ENCODE assay signal across 3 cellular contexts in genomic region chr1:99696616-99697015, GRCh38.
A peak's percentile ranks its signal among the peaks of the same experiment; 100 is the strongest.
TF ChIP-seq lines count a peak whose summit lies in the region.

No MANE protein-coding gene starts in this region.

TF ChIP-seq in A549, 52 proteins besides CTCF, POLR2A, EP300 and RAD21 (continued from another document):
- TF ChIP-seq, protein P1, sequence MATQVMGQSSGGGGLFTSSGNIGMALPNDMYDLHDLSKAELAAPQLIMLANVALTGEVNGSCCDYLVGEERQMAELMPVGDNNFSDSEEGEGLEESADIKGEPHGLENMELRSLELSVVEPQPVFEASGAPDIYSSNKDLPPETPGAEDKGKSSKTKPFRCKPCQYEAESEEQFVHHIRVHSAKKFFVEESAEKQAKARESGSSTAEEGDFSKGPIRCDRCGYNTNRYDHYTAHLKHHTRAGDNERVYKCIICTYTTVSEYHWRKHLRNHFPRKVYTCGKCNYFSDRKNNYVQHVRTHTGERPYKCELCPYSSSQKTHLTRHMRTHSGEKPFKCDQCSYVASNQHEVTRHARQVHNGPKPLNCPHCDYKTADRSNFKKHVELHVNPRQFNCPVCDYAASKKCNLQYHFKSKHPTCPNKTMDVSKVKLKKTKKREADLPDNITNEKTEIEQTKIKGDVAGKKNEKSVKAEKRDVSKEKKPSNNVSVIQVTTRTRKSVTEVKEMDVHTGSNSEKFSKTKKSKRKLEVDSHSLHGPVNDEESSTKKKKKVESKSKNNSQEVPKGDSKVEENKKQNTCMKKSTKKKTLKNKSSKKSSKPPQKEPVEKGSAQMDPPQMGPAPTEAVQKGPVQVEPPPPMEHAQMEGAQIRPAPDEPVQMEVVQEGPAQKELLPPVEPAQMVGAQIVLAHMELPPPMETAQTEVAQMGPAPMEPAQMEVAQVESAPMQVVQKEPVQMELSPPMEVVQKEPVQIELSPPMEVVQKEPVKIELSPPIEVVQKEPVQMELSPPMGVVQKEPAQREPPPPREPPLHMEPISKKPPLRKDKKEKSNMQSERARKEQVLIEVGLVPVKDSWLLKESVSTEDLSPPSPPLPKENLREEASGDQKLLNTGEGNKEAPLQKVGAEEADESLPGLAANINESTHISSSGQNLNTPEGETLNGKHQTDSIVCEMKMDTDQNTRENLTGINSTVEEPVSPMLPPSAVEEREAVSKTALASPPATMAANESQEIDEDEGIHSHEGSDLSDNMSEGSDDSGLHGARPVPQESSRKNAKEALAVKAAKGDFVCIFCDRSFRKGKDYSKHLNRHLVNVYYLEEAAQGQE (IDR thresholded peaks at IDR 0.05), result 0 out of 2 replicates have a peak, but pooled peaks have one; percentile 25

TF ChIP-seq in GM23338, 12 proteins besides CTCF, POLR2A, EP300 and RAD21:
- TF ChIP-seq, protein P1 (IDR thresholded peaks at IDR 0.05; ENCODE audit: unreplicated experiment), result peak; percentile 36
- no peak for TF ChIP-seq POLR2AphosphoS5 (IDR thresholded peaks at IDR 0.05; ENCODE audit: low read depth)

TF ChIP-seq in liver, 16 proteins besides CTCF, POLR2A, EP300 and RAD21 (continued from another document):
- TF ChIP-seq, protein P1 (IDR thresholded peaks at IDR 0.05), result peak; percentile 86
- TF ChIP-seq ZBTB33 (IDR thresholded peaks at IDR 0.05), result no peak
